Comparison of ENCODE assay signal across 8 cellular contexts in genomic region chr14:58151264-58151700, GRCh38. TPM values are rescaled to one million over a fixed set of nuclear protein-coding genes. Genes with fewer than 3 reads are reported as not detected.
A peak's percentile ranks its signal among the peaks of the same experiment; 100 is the strongest.
DNase-seq lines count a peak whose midpoint lies in the region; ATAC-seq and TF ChIP-seq lines count a peak whose summit lies in the region.

No MANE protein-coding gene starts in this region.

- H3K27ac Mint-ChIP-seq in HFFc6, result no peak overlapping the region
- H3K27ac Mint-ChIP-seq in activated naive CD8-positive, alpha-beta T cell treated with anti-CD3 and anti-CD28 coated beads, Interleukin-2, amount 50 U/mL, for 24 hours, result no peak overlapping the region

- no peaks in the 10 kb centered on the region for H3K9me3 Mint-ChIP-seq in HFFc6
- no peaks in the 10 kb centered on the region for H3K9me3 Mint-ChIP-seq in activated naive CD8-positive, alpha-beta T cell treated with anti-CD3 and anti-CD28 coated beads, Interleukin-2, amount 50 U/mL, for 24 hours

- H3K9ac ChIP-seq in BLaER1 (peak overlapping the region; percentile 69), smooth muscle cell (ENCODE audit: low read depth) (peak overlapping the region; percentile 34)

- H3K27me3 ChIP-seq in BLaER1 (peaks cover 29% of the 10 kb centered on the region), smooth muscle cell (ENCODE audit: low read depth) (peaks cover 27% of the 10 kb centered on the region)

- no peak for TF ChIP-seq CTCF in HFFc6 (IDR thresholded peaks at IDR 0.05)
- TF ChIP-seq CTCF in smooth muscle cell (IDR thresholded peaks at IDR 0.05; ENCODE audit: borderline replicate concordance, insufficient read depth, poor library complexity, severe bottlenecking), result no peak

- H4K20me1 ChIP-seq in BLaER1 (peaks cover 11% of the 10 kb centered on the region; the same call in 1 of the 2 replicates), smooth muscle cell (ENCODE audit: low read depth) (peaks cover 7% of the 10 kb centered on the region)

- H3K36me3 ChIP-seq in BLaER1 (no peaks in the 10 kb centered on the region), smooth muscle cell (ENCODE audit: low read depth) (no peaks in the 10 kb centered on the region)

- H3K4me1 ChIP-seq in BLaER1 (peaks cover 9% of the 10 kb centered on the region), smooth muscle cell (ENCODE audit: low read depth) (peaks cover 9% of the 10 kb centered on the region)

- no peaks in the 10 kb centered on the region for H3K36me3 Mint-ChIP-seq in HFFc6 (ENCODE audit: low read depth)
- no peaks in the 10 kb centered on the region for H3K36me3 Mint-ChIP-seq in activated naive CD8-positive, alpha-beta T cell treated with anti-CD3 and anti-CD28 coated beads, Interleukin-2, amount 50 U/mL, for 24 hours (ENCODE audit: low read depth)

- ATAC-seq in activated naive CD8-positive, alpha-beta T cell treated with anti-CD3 and anti-CD28 coated beads, Interleukin-2, amount 50 U/mL, for 24 hours, result no peak
- ATAC-seq in HG02981 (IDR thresholded peaks at IDR 0.05; ENCODE audit: unreplicated experiment) (no peak), GM19455 (IDR thresholded peaks at IDR 0.05; ENCODE audit: unreplicated experiment) (no peak)

- 5% methylated on average over 22 of the region's 22 CpGs for WGBS in smooth muscle cell (ENCODE audit: low lambda C conversion rate)

- peak overlapping the region; percentile 87 for H3K4me3 Mint-ChIP-seq in HFFc6
- H3K4me3 Mint-ChIP-seq in activated naive CD8-positive, alpha-beta T cell treated with anti-CD3 and anti-CD28 coated beads, Interleukin-2, amount 50 U/mL, for 24 hours, result peak overlapping the region; percentile 73

- H2AFZ ChIP-seq in smooth muscle cell (ENCODE audit: low read depth), result peak overlapping the region; percentile 93

- no peaks in the 10 kb centered on the region for H3F3A ChIP-seq in smooth muscle cell (ENCODE audit: low read depth)

- peaks cover 14% of the 10 kb centered on the region for H3K27me3 Mint-ChIP-seq in HFFc6 (ENCODE audit: insufficient read depth)
- H3K27me3 Mint-ChIP-seq in activated naive CD8-positive, alpha-beta T cell treated with anti-CD3 and anti-CD28 coated beads, Interleukin-2, amount 50 U/mL, for 24 hours, result peaks cover 48% of the 10 kb centered on the region

- H3K9me3 ChIP-seq in BLaER1 (no peaks in the 10 kb centered on the region), iPS-18c (ENCODE audit: control insufficient read depth, insufficient read depth, low read length) (no peaks in the 10 kb centered on the region), smooth muscle cell (replicated peaks; ENCODE audit: low read depth) (no peaks in the 10 kb centered on the region)

- H3K27ac ChIP-seq in BLaER1, result peak overlapping the region; percentile 38; the same call in 1 of the 2 replicates
- H3K27ac ChIP-seq in smooth muscle cell (ENCODE audit: low read depth), result no peak overlapping the region

- peaks cover 14% of the 10 kb centered on the region for H3K4me1 Mint-ChIP-seq in HFFc6 (ENCODE audit: low read depth)
- H3K4me1 Mint-ChIP-seq in activated naive CD8-positive, alpha-beta T cell treated with anti-CD3 and anti-CD28 coated beads, Interleukin-2, amount 50 U/mL, for 24 hours, result peaks cover 13% of the 10 kb centered on the region

- H3K4me2 ChIP-seq in BLaER1 (peak overlapping the region; percentile 83), smooth muscle cell (peak overlapping the region; percentile 95)

- peak overlapping the region; percentile 81 for H3K4me3 ChIP-seq in BLaER1
- H3K4me3 ChIP-seq in iPS-18c (ENCODE audit: insufficient read depth, low read depth, low read length), result peak overlapping the region; percentile 84
- H3K4me3 ChIP-seq in smooth muscle cell, result peak overlapping the region; percentile 82

- DNase-seq in HFFc6 (no peak), smooth muscle cell (lab: John Stamatoyannopoulos, UW; ENCODE audit: unreplicated experiment) (no peak)
- no peak for DNase-seq in activated naive CD8-positive, alpha-beta T cell treated with anti-CD3 and anti-CD28 coated beads, Interleukin-2, amount 50 U/mL, for 24 hours
- DNase-seq in activated CD4-positive, CD25-positive, alpha-beta regulatory T cell treated with anti-CD3 and anti-CD28 coated beads, Interleukin-2, amount 50 U/mL, for 72 hours, result no peak

- no peaks in the 10 kb centered on the region for H3K79me2 ChIP-seq in smooth muscle cell (ENCODE audit: low read depth)

RNA-seq across cellular contexts. Expression of gene ARMH4, which starts 0.7 kb away (rescaled TPM):
- total RNA-seq in HFFc6 (2021; fragmentation: NEBNext Ultra II Directional; extraction: Animal tissue kit (Norgen Biotek cat#: 25700)), result 1 to 10 TPM; 2.6 to 6.5 (median 3.7) TPM
- total RNA-seq in smooth muscle cell, result 14.4 and 14.7 TPM in 2 replicates
- polyA plus RNA-seq in smooth muscle cell, result 10.0 and 12.9 TPM in 2 replicates

RNA-seq across cellular contexts. Expression of gene ACTR10, which starts 48.7 kb away (rescaled TPM):
- 10 to 100 TPM; 79.0 to 89.0 (median 85.5) TPM for total RNA-seq in HFFc6 (2021; fragmentation: NEBNext Ultra II Directional; extraction: Animal tissue kit (Norgen Biotek cat#: 25700))
- total RNA-seq in smooth muscle cell, result 133 and 149 TPM in 2 replicates
- polyA plus RNA-seq in smooth muscle cell, result 109 and 131 TPM in 2 replicates
